ENCODE assay signal across 19 cellular contexts in genomic region chr22:17749605-17750395, GRCh38.
"Had no signal": no experiment of that assay in that cellular context is flagged by ENCODE, and none has a peak within 500 bp of the region (broad histone marks: within the 10 kb centered on the region; RNA-seq: fewer than 3 reads in every experiment).

No MANE protein-coding gene starts in this region.

- H3K27me3 ChIP-seq: colonic mucosa, heart left ventricle, pancreas, stomach had no signal

- H3K9me3 Mint-ChIP-seq: activated naive CD8-positive, alpha-beta T cell treated with anti-CD3 and anti-CD28 coated beads for 36 hours; endodermal cell; naive B cell; T-cell; type B pancreatic cell had no signal

- H3K4me1 ChIP-seq: colonic mucosa, lower lobe of right lung, pancreas had no signal

- H3K27ac ChIP-seq: colonic mucosa, heart left ventricle, lower lobe of right lung, pancreas, skin epidermis, stomach had no signal

- H3K27ac Mint-ChIP-seq: activated naive CD8-positive, alpha-beta T cell treated with anti-CD3 and anti-CD28 coated beads for 36 hours; endodermal cell; T-cell; type B pancreatic cell had no signal

- ATAC-seq: left lobe of liver, lower lobe of right lung, pancreas, SK-N-SH treated with all-trans-retinoic acid at 6 μM for 48 hours, T-cell had no signal

- H3K9me3 ChIP-seq: colonic mucosa, heart left ventricle, lower lobe of right lung, pancreas, stomach had no signal

- H3K4me1 Mint-ChIP-seq: endodermal cell had no signal

- DNase-seq: activated CD4-positive, alpha-beta T cell treated with anti-CD3 and anti-CD28 coated beads for 1 hour; activated CD4-positive, alpha-beta T cell treated with anti-CD3 and anti-CD28 coated beads, Interleukin-2, amount 50 U/mL, for 4 hours; activated naive CD4-positive, alpha-beta T cell treated with Interleukin-2 at 50 U/mL for 16 hours; activated naive CD8-positive, alpha-beta T cell treated with anti-CD3 and anti-CD28 coated beads for 36 hours; activated T-cell treated with anti-CD3 and anti-CD28 coated beads, Interleukin-2, amount 50 U/mL, for 48 hours; central memory CD4-positive, alpha-beta T cell; colonic mucosa; endodermal cell; lower lobe of right lung; naive B cell; pancreas; stimulated activated CD4-positive, alpha-beta T cell treated with anti-CD3 and anti-CD28 coated beads, Interleukin-1b, Interleukin-23, amount 100 ng/mL, for 48 hours; stomach; T-cell had no signal

- H3K36me3 ChIP-seq: colonic mucosa, heart left ventricle, lower lobe of right lung, pancreas had no signal

- H3K4me3 ChIP-seq: colonic mucosa, lower lobe of right lung, pancreas, skin epidermis had no signal

- H3K36me3 Mint-ChIP-seq: activated naive CD8-positive, alpha-beta T cell treated with anti-CD3 and anti-CD28 coated beads for 36 hours had no signal

- H3K27me3 Mint-ChIP-seq: activated naive CD8-positive, alpha-beta T cell treated with anti-CD3 and anti-CD28 coated beads for 36 hours; naive B cell; T-cell; type B pancreatic cell had no signal

- H3K4me3 Mint-ChIP-seq: activated naive CD8-positive, alpha-beta T cell treated with anti-CD3 and anti-CD28 coated beads for 36 hours; endodermal cell; naive B cell; T-cell; type B pancreatic cell had no signal
